In the genomic region with DNA sequence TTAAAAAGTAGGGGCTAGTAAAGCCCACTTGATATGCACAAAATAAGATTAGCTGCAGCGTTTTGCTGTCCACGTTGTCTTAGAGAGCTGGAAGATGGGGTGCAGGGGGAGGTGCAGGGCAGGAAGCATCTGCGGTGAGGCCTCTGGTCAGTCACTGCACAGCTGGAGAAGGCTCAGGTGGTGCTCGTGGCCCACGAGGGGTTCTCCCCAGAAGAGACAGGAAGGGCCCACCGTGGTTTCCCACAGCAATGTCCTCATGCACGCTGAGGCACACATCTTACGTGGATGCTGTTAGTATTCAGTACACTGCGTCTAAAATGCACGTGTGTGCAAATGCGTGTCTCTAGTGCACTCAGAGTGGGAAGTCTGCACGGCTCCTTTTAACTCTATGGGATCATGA, we compare ENCODE assay signal across 2 cellular contexts.
TF ChIP-seq lines count a peak whose summit lies in the region.

No MANE protein-coding gene starts in this region.

TF ChIP-seq in H1, 55 proteins besides CTCF, POLR2A, EP300 and RAD21:
- TF ChIP-seq ZNF274 (IDR thresholded peaks at IDR 0.05; ENCODE audit: borderline replicate concordance, extremely low read depth, low read length) (no peak), POLR2AphosphoS5 (IDR thresholded peaks at IDR 0.05; ENCODE audit: low read depth, low read length) (no peak), SIRT6 (IDR thresholded peaks at IDR 0.05; ENCODE audit: low read length) (no peak), EGR1 (IDR thresholded peaks at IDR 0.05; ENCODE audit: borderline replicate concordance, low read depth, low read length) (no peak), CBX5 (IDR thresholded peaks at IDR 0.05; ENCODE audit: low read depth, low read length) (no peak), CTBP2 (IDR thresholded peaks at IDR 0.05; ENCODE audit: borderline replicate concordance, insufficient read depth, insufficient read length, low read length) (no peak), CHD2 (IDR thresholded peaks at IDR 0.05; ENCODE audit: low read length) (no peak), NRF1 (IDR thresholded peaks at IDR 0.05; ENCODE audit: low read depth, low read length) (no peak), POU5F1 (IDR thresholded peaks at IDR 0.05; ENCODE audit: low read depth, low read length) (no peak), PHF8 (conservative IDR thresholded peaks at IDR 0.05; ENCODE audit: low read depth, low read length) (no peak), SIN3A (conservative IDR thresholded peaks at IDR 0.05 in 1 of 2, IDR thresholded peaks at IDR 0.05 in 1 of 2; ENCODE audit: low read depth in 1 of 2, low read length in 2 of 2) (no peak), SP4 (IDR thresholded peaks at IDR 0.05; ENCODE audit: low read length) (no peak), HDAC2 (IDR thresholded peaks at IDR 0.05; ENCODE audit: borderline replicate concordance in 1 of 2, low read depth in 2 of 2, low read length in 2 of 2) (no peak)
- TF ChIP-seq, protein P1, sequence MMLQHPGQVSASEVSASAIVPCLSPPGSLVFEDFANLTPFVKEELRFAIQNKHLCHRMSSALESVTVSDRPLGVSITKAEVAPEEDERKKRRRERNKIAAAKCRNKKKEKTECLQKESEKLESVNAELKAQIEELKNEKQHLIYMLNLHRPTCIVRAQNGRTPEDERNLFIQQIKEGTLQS (IDR thresholded peaks at IDR 0.05; ENCODE audit: insufficient read depth, low read depth, low read length): no peak
- TF ChIP-seq, protein P2, sequence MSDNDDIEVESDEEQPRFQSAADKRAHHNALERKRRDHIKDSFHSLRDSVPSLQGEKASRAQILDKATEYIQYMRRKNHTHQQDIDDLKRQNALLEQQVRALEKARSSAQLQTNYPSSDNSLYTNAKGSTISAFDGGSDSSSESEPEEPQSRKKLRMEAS (IDR thresholded peaks at IDR 0.05): no peak
- TF ChIP-seq, protein P3, sequence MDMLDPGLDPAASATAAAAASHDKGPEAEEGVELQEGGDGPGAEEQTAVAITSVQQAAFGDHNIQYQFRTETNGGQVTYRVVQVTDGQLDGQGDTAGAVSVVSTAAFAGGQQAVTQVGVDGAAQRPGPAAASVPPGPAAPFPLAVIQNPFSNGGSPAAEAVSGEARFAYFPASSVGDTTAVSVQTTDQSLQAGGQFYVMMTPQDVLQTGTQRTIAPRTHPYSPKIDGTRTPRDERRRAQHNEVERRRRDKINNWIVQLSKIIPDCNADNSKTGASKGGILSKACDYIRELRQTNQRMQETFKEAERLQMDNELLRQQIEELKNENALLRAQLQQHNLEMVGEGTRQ (IDR thresholded peaks at IDR 0.05; ENCODE audit: low read length): no peak
- TF ChIP-seq, protein P4, sequence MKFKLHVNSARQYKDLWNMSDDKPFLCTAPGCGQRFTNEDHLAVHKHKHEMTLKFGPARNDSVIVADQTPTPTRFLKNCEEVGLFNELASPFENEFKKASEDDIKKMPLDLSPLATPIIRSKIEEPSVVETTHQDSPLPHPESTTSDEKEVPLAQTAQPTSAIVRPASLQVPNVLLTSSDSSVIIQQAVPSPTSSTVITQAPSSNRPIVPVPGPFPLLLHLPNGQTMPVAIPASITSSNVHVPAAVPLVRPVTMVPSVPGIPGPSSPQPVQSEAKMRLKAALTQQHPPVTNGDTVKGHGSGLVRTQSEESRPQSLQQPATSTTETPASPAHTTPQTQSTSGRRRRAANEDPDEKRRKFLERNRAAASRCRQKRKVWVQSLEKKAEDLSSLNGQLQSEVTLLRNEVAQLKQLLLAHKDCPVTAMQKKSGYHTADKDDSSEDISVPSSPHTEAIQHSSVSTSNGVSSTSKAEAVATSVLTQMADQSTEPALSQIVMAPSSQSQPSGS (IDR thresholded peaks at IDR 0.05; ENCODE audit: low read length): no peak

TF ChIP-seq in WTC11, 78 proteins besides CTCF, POLR2A, EP300 and RAD21:
- TF ChIP-seq ATF1 (CRISPR knock-in tag; IDR thresholded peaks at IDR 0.05) (no peak), ZNF423 (CRISPR knock-in tag; IDR thresholded peaks at IDR 0.05) (no peak), ELF4 (CRISPR knock-in tag; IDR thresholded peaks at IDR 0.05; ENCODE audit: low read depth) (no peak), KAT7 (CRISPR knock-in tag; IDR thresholded peaks at IDR 0.05; ENCODE audit: borderline replicate concordance) (no peak)
- TF ChIP-seq, protein P5, sequence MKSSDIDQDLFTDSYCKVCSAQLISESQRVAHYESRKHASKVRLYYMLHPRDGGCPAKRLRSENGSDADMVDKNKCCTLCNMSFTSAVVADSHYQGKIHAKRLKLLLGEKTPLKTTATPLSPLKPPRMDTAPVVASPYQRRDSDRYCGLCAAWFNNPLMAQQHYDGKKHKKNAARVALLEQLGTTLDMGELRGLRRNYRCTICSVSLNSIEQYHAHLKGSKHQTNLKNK (CRISPR knock-in tag; IDR thresholded peaks at IDR 0.05): no peak
- TF ChIP-seq, protein P6, sequence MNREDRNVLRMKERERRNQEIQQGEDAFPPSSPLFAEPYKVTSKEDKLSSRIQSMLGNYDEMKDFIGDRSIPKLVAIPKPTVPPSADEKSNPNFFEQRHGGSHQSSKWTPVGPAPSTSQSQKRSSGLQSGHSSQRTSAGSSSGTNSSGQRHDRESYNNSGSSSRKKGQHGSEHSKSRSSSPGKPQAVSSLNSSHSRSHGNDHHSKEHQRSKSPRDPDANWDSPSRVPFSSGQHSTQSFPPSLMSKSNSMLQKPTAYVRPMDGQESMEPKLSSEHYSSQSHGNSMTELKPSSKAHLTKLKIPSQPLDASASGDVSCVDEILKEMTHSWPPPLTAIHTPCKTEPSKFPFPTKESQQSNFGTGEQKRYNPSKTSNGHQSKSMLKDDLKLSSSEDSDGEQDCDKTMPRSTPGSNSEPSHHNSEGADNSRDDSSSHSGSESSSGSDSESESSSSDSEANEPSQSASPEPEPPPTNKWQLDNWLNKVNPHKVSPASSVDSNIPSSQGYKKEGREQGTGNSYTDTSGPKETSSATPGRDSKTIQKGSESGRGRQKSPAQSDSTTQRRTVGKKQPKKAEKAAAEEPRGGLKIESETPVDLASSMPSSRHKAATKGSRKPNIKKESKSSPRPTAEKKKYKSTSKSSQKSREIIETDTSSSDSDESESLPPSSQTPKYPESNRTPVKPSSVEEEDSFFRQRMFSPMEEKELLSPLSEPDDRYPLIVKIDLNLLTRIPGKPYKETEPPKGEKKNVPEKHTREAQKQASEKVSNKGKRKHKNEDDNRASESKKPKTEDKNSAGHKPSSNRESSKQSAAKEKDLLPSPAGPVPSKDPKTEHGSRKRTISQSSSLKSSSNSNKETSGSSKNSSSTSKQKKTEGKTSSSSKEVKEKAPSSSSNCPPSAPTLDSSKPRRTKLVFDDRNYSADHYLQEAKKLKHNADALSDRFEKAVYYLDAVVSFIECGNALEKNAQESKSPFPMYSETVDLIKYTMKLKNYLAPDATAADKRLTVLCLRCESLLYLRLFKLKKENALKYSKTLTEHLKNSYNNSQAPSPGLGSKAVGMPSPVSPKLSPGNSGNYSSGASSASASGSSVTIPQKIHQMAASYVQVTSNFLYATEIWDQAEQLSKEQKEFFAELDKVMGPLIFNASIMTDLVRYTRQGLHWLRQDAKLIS (CRISPR knock-in tag; IDR thresholded peaks at IDR 0.05; ENCODE audit: borderline replicate concordance): no peak
